ENCODE assay signal across 1 cellular context in genomic region chr15:89136818-89137772, GRCh38.
TF ChIP-seq lines count a peak whose summit lies in the region.

No MANE protein-coding gene starts in this region.

TF ChIP-seq in HepG2, 621 proteins besides CTCF, POLR2A, EP300 and RAD21 (continued from another document and continues in another):
- TF ChIP-seq, protein P1, sequence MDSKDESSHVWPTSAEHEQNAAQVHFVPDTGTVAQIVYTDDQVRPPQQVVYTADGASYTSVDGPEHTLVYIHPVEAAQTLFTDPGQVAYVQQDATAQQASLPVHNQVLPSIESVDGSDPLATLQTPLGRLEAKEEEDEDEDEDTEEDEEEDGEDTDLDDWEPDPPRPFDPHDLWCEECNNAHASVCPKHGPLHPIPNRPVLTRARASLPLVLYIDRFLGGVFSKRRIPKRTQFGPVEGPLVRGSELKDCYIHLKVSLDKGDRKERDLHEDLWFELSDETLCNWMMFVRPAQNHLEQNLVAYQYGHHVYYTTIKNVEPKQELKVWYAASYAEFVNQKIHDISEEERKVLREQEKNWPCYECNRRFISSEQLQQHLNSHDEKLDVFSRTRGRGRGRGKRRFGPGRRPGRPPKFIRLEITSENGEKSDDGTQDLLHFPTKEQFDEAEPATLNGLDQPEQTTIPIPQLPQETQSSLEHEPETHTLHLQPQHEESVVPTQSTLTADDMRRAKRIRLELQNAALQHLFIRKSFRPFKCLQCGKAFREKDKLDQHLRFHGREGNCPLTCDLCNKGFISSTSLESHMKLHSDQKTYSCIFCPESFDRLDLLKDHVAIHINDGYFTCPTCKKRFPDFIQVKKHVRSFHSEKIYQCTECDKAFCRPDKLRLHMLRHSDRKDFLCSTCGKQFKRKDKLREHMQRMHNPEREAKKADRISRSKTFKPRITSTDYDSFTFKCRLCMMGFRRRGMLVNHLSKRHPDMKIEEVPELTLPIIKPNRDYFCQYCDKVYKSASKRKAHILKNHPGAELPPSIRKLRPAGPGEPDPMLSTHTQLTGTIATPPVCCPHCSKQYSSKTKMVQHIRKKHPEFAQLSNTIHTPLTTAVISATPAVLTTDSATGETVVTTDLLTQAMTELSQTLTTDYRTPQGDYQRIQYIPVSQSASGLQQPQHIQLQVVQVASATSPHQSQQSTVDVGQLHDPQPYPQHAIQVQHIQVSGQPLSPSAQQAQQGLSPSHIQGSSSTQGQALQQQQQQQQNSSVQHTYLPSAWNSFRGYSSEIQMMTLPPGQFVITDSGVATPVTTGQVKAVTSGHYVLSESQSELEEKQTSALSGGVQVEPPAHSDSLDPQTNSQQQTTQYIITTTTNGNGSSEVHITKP (CRISPR knock-in tag; IDR thresholded peaks at IDR 0.05; ENCODE audit: low read depth), result no peak
- TF ChIP-seq ATF7 (IDR thresholded peaks at IDR 0.05) (no peak), ATF7 (CRISPR knock-in tag; IDR thresholded peaks at IDR 0.05) (no peak; the same call in 1 of the 2 replicates), IRF9 (CRISPR knock-in tag; IDR thresholded peaks at IDR 0.05; ENCODE audit: borderline replicate concordance) (no peak), ZMYM4 (CRISPR knock-in tag; IDR thresholded peaks at IDR 0.05) (peak; percentile 81), ZNF207 (IDR thresholded peaks at IDR 0.05; ENCODE audit: borderline replicate concordance) (no peak), NFATC3 (CRISPR knock-in tag; IDR thresholded peaks at IDR 0.05) (no peak), ELF3 (CRISPR knock-in tag; IDR thresholded peaks at IDR 0.05) (peak; percentile 88), ZNF234 (CRISPR knock-in tag; conservative IDR thresholded peaks at IDR 0.05) (no peak), ZBTB21 (CRISPR knock-in tag; IDR thresholded peaks at IDR 0.05) (no peak), TAF15 (IDR thresholded peaks at IDR 0.05; ENCODE audit: low read depth, low read length, poor library complexity, severe bottlenecking) (no peak), RBM39 (IDR thresholded peaks at IDR 0.05; ENCODE audit: low read depth, low read length, poor library complexity, severe bottlenecking) (no peak), CREB3 (CRISPR knock-in tag; IDR thresholded peaks at IDR 0.05) (no peak), ELF1 (CRISPR knock-in tag; IDR thresholded peaks at IDR 0.05) (peak; percentile 33; the same call in 1 of the 2 replicates), FOXO4 (CRISPR knock-in tag; conservative IDR thresholded peaks at IDR 0.05) (no peak), ZSCAN31 (CRISPR knock-in tag; IDR thresholded peaks at IDR 0.05; ENCODE audit: low read depth) (peak; percentile 80; the same call in 1 of the 2 replicates), ZNF740 (CRISPR knock-in tag; IDR thresholded peaks at IDR 0.05) (no peak), ZNF101 (CRISPR knock-in tag; IDR thresholded peaks at IDR 0.05; ENCODE audit: borderline replicate concordance, low read depth) (no peak), ZSCAN29 (CRISPR knock-in tag; conservative IDR thresholded peaks at IDR 0.05) (no peak), HNF4A (CRISPR knock-in tag; IDR thresholded peaks at IDR 0.05) (peak; percentile 98), ZNF569 (CRISPR knock-in tag; IDR thresholded peaks at IDR 0.05; ENCODE audit: borderline replicate concordance) (no peak), ATF6 (CRISPR knock-in tag; conservative IDR thresholded peaks at IDR 0.05) (no peak), KDM6A (CRISPR knock-in tag; IDR thresholded peaks at IDR 0.05; ENCODE audit: low read depth) (peak; percentile 80; the same call in 1 of the 2 replicates), ZNF24 (IDR thresholded peaks at IDR 0.05) (no peak), IKZF5 (CRISPR knock-in tag; IDR thresholded peaks at IDR 0.05) (peak; percentile 91), ZNF567 (CRISPR knock-in tag; IDR thresholded peaks at IDR 0.05; ENCODE audit: borderline replicate concordance) (no peak), MTERF4 (CRISPR knock-in tag; IDR thresholded peaks at IDR 0.05) (peak; percentile 52; the same call in 1 of the 2 replicates), BRF2 (CRISPR knock-in tag; IDR thresholded peaks at IDR 0.05) (no peak), KLF16 (CRISPR knock-in tag; IDR thresholded peaks at IDR 0.05) (peak in 1 of 2 experiments; percentile 42; a peak in 1 of 4 replicates), ZBTB3 (CRISPR knock-in tag; IDR thresholded peaks at IDR 0.05; ENCODE audit: borderline replicate concordance, low read depth) (no peak), PBX2 (CRISPR knock-in tag; IDR thresholded peaks at IDR 0.05) (0 out of 2 replicates have a peak, but pooled peaks have one; percentile 8), SIN3B (IDR thresholded peaks at IDR 0.05; ENCODE audit: low read length) (no peak), ONECUT2 (CRISPR knock-in tag; IDR thresholded peaks at IDR 0.05) (no peak), ZNF672 (CRISPR knock-in tag; IDR thresholded peaks at IDR 0.05) (no peak)
- TF ChIP-seq, protein P2, sequence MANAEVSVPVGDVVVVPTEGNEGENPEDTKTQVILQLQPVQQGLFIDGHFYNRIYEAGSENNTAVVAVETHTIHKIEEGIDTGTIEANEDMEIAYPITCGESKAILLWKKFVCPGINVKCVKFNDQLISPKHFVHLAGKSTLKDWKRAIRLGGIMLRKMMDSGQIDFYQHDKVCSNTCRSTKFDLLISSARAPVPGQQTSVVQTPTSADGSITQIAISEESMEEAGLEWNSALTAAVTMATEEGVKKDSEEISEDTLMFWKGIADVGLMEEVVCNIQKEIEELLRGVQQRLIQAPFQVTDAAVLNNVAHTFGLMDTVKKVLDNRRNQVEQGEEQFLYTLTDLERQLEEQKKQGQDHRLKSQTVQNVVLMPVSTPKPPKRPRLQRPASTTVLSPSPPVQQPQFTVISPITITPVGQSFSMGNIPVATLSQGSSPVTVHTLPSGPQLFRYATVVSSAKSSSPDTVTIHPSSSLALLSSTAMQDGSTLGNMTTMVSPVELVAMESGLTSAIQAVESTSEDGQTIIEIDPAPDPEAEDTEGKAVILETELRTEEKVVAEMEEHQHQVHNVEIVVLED (CRISPR knock-in tag; IDR thresholded peaks at IDR 0.05; ENCODE audit: borderline replicate concordance), result peak; percentile 13; the same call in 1 of the 2 replicates
- TF ChIP-seq, protein P3, sequence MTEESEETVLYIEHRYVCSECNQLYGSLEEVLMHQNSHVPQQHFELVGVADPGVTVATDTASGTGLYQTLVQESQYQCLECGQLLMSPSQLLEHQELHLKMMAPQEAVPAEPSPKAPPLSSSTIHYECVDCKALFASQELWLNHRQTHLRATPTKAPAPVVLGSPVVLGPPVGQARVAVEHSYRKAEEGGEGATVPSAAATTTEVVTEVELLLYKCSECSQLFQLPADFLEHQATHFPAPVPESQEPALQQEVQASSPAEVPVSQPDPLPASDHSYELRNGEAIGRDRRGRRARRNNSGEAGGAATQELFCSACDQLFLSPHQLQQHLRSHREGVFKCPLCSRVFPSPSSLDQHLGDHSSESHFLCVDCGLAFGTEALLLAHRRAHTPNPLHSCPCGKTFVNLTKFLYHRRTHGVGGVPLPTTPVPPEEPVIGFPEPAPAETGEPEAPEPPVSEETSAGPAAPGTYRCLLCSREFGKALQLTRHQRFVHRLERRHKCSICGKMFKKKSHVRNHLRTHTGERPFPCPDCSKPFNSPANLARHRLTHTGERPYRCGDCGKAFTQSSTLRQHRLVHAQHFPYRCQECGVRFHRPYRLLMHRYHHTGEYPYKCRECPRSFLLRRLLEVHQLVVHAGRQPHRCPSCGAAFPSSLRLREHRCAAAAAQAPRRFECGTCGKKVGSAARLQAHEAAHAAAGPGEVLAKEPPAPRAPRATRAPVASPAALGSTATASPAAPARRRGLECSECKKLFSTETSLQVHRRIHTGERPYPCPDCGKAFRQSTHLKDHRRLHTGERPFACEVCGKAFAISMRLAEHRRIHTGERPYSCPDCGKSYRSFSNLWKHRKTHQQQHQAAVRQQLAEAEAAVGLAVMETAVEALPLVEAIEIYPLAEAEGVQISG (CRISPR knock-in tag; IDR thresholded peaks at IDR 0.05), result peak; percentile 59
